In genomic region chr12:50482566-50482965, GRCh38 we compare ENCODE assay signal across 22 cellular contexts. TPM values are rescaled to one million over a fixed set of nuclear protein-coding genes. Genes with fewer than 3 reads are reported as not detected.
DNase-seq lines count a peak whose midpoint lies in the region; ATAC-seq and TF ChIP-seq lines count a peak whose summit lies in the region.
"Had no signal": no experiment of that assay in that cellular context is flagged by ENCODE, and none has a peak within 500 bp of the region (broad histone marks: within the 10 kb centered on the region; RNA-seq: fewer than 3 reads in every experiment).

No MANE protein-coding gene starts in this region.

- H3K4ac ChIP-seq in IMR-90 (ENCODE audit: low read depth, low read length): no peak overlapping the region

- H4K8ac ChIP-seq in IMR-90 (ENCODE audit: low read depth in 2 of 2, low read length in 2 of 2): no peak overlapping the region

- H3K9me3 ChIP-seq in IMR-90 (ENCODE audit: control insufficient read depth, insufficient read depth, low read length): no peaks in the 10 kb centered on the region
- H3K9me3 ChIP-seq: BE2C had no signal

- H3K4me3 ChIP-seq in IMR-90 (ENCODE audit: insufficient read depth, low read depth, low read length): no peak overlapping the region
- H3K4me3 ChIP-seq: GM12878, GM23248 had no signal

- H3K36me3 ChIP-seq in IMR-90 (ENCODE audit: control insufficient read depth, insufficient read depth, low read length): no peaks in the 10 kb centered on the region
- H3K36me3 ChIP-seq: BE2C had no signal

- ATAC-seq in IMR-90 (ENCODE audit: low read depth): no peak
- ATAC-seq: GM12878, Panc1 had no signal

- TF ChIP-seq POLR2A in IMR-90 (IDR thresholded peaks at IDR 0.05; ENCODE audit: low read depth, low read length): no peak

- no peak for TF ChIP-seq RAD21 in IMR-90 (IDR thresholded peaks at IDR 0.05; ENCODE audit: low read length)

- H3K79me1 ChIP-seq in IMR-90 (ENCODE audit: low read depth in 1 of 2, low read length in 2 of 2): no peaks in the 10 kb centered on the region

- BruUV-seq in IMR-90 (replicated peaks; lab: Mats Ljungman, UMichigan): no TSS peak

- no peaks in the 10 kb centered on the region for H3K4me1 ChIP-seq in IMR-90 (ENCODE audit: control insufficient read depth, insufficient read depth, low read length)
- H3K4me1 ChIP-seq: BE2C had no signal

- H3K27ac ChIP-seq in IMR-90 (ENCODE audit: insufficient read depth, low read length): no peak overlapping the region
- H3K27ac ChIP-seq: GM23248 had no signal

- POLR2A ChIA-PET in IMR-90 (lab: Charles Lee; ENCODE audit: unreplicated experiment): no interaction called here

- H2BK15ac ChIP-seq in IMR-90 (ENCODE audit: low read depth, low read length): no peak overlapping the region

- no peak overlapping the region for H2AK9ac ChIP-seq in IMR-90 (replicated peaks; ENCODE audit: low read depth, low read length, poor library complexity)

- H4K5ac ChIP-seq in IMR-90 (ENCODE audit: low read depth, low read length): no peak overlapping the region

- H3K27me3 Mint-ChIP-seq in activated CD4-positive, alpha-beta T cell treated with anti-CD3 and anti-CD28 coated beads, Interleukin-2, amount 10 ng/mL, durations not matched to agents 24 days and 14 days: no peaks in the 10 kb centered on the region

- no peaks in the 10 kb centered on the region for H4K20me1 ChIP-seq in IMR-90 (ENCODE audit: insufficient read depth, low read length)

- no peak for TF ChIP-seq CTCF in IMR-90 (conservative IDR thresholded peaks at IDR 0.05; ENCODE audit: low read depth, low read length)

- H2BK120ac ChIP-seq in IMR-90 (ENCODE audit: low read depth, low read length): no peak overlapping the region

- dilution Hi-C loops in IMR-90 (cut with HindIII; ENCODE audit: low sequenced_read_pairs, unreplicated experiment): no loop called here

- H3K4me2 ChIP-seq in IMR-90 (ENCODE audit: low read depth, low read length): no peak overlapping the region

- H2BK5ac ChIP-seq in IMR-90 (ENCODE audit: low read depth, low read length, poor library complexity, severe bottlenecking): no peak overlapping the region

- intact Hi-C loops in IMR-90 (cut with micrococcal nuclease) (no loop called here), posterior vena cava (cut with DNase I) (no loop called here)
- intact Hi-C loops in activated CD4-positive, alpha-beta T cell treated with anti-CD3 and anti-CD28 coated beads, Interleukin-2, amount 10 ng/mL, durations not matched to agents 24 days and 14 days (cut with micrococcal nuclease): no loop called here

- H3K9ac ChIP-seq in IMR-90 (ENCODE audit: low read depth, low read length): no peak overlapping the region
- H3K9ac ChIP-seq: GM23248 had no signal

- no peak overlapping the region for H4K91ac ChIP-seq in IMR-90 (ENCODE audit: insufficient read depth, low read depth, low read length)

- H3K18ac ChIP-seq in IMR-90 (ENCODE audit: low read depth, low read length): no peak overlapping the region

- in situ Hi-C loops in Caki2 (cut with HindIII; ENCODE audit: low pct_unique_long_range_greater_than_20kb, low sequenced_read_pairs): no loop called here
- in situ Hi-C loops in IMR-90 (cut with MboI; ENCODE audit: low sequenced_read_pairs): loop anchor here (25.0 kb wide), 1 partner anchor 505 kb away; no protein-coding TSS in a partner anchor

- no peaks in the 10 kb centered on the region for H3K4me1 Mint-ChIP-seq in activated CD4-positive, alpha-beta T cell treated with anti-CD3 and anti-CD28 coated beads, Interleukin-2, amount 10 ng/mL, durations not matched to agents 24 days and 14 days

- H3K27me3 ChIP-seq in IMR-90 (ENCODE audit: control insufficient read depth, insufficient read depth, low read length): no peaks in the 10 kb centered on the region
- H3K27me3 ChIP-seq: BE2C had no signal

- H3K36me3 Mint-ChIP-seq in activated CD4-positive, alpha-beta T cell treated with anti-CD3 and anti-CD28 coated beads, Interleukin-2, amount 10 ng/mL, durations not matched to agents 24 days and 14 days (ENCODE audit: low read depth): peaks cover 13% of the 10 kb centered on the region

- no peaks in the 10 kb centered on the region; the same call in 1 of the 2 replicates for H3K9me1 ChIP-seq in IMR-90 (ENCODE audit: insufficient read depth, low read length)

- no peak overlapping the region for H2BK20ac ChIP-seq in IMR-90 (ENCODE audit: low read depth, low read length)

- no peaks in the 10 kb centered on the region for H3K9me3 Mint-ChIP-seq in activated CD4-positive, alpha-beta T cell treated with anti-CD3 and anti-CD28 coated beads, Interleukin-2, amount 10 ng/mL, durations not matched to agents 24 days and 14 days
- H3K9me3 Mint-ChIP-seq: H9 had no signal

- no peak overlapping the region for H2AFZ ChIP-seq in IMR-90 (replicated peaks; ENCODE audit: low read length, poor library complexity)
- H2AFZ ChIP-seq: GM23248 had no signal

- H3K56ac ChIP-seq in IMR-90 (ENCODE audit: extremely low read depth, insufficient read depth, low read length): no peak overlapping the region

- CTCF ChIA-PET in IMR-90 (lab: Yijun Ruan, JAX): no interaction called here

- no peak overlapping the region for H3K23ac ChIP-seq in IMR-90 (ENCODE audit: low read depth, low read length)

- no CpG with 5 or more reads among the region's 4 CpGs for WGBS in IMR-90 (ENCODE audit: extremely low coverage in 2 of 2, insufficient read length in 1 of 2), 2 experiments

- H2AK5ac ChIP-seq in IMR-90 (ENCODE audit: low read depth, low read length): no peak overlapping the region

- DNase-seq in Caki2 (ENCODE audit: low read depth): peak; percentile 35
- DNase-seq in IMR-90: peak; percentile 29
- peak; percentile 11 for DNase-seq in amniotic epithelial cell (ENCODE audit: low read depth)
- peak; percentile 8 for DNase-seq in kidney glomerular epithelial cell (lab: John Stamatoyannopoulos, UW)
- no peak for DNase-seq in posterior vena cava (ENCODE audit: low spot score)
- no peak for DNase-seq in activated CD4-positive, alpha-beta T cell treated with anti-CD3 and anti-CD28 coated beads, Interleukin-2, amount 10 ng/mL, durations not matched to agents 24 days and 14 days
- no peak for DNase-seq in AG20443 (ENCODE audit: low spot score)
- DNase-seq in activated naive CD4-positive, alpha-beta T cell treated with Interleukin-2 at 50 U/mL for 16 hours: no peak
- DNase-seq: BE2C; DMS79; GM23248; H9; Kasumi-1; NCI-H1092 treated with DMSO at 0.1 percent for 48 hours; NCI-H1436 treated with DMSO at 0.1 percent for 48 hours; NCI-H2029 treated with DMSO at 0.1 percent for 48 hours; NCI-H226; NCI-H524; NCI-H774; NK-92 treated with Interleukin-12 subunit alpha and Interleukin-12 subunit beta, amount 100 ng/mL, for 24 hours had no signal

- H3K4me3 Mint-ChIP-seq in activated CD4-positive, alpha-beta T cell treated with anti-CD3 and anti-CD28 coated beads, Interleukin-2, amount 10 ng/mL, durations not matched to agents 24 days and 14 days: no peak overlapping the region
- H3K4me3 Mint-ChIP-seq: H9 had no signal

- no peak overlapping the region for H3K27ac Mint-ChIP-seq in activated CD4-positive, alpha-beta T cell treated with anti-CD3 and anti-CD28 coated beads, Interleukin-2, amount 10 ng/mL, durations not matched to agents 24 days and 14 days
- H3K27ac Mint-ChIP-seq: H9 had no signal

- no peak overlapping the region for H3K14ac ChIP-seq in IMR-90 (replicated peaks; ENCODE audit: low read depth, low read length)

TF ChIP-seq in IMR-90, 13 proteins besides CTCF, POLR2A, EP300 and RAD21:
- TF ChIP-seq RFX5 (IDR thresholded peaks at IDR 0.05; ENCODE audit: low read depth, low read length) (no peak), SMC3 (IDR thresholded peaks at IDR 0.05; ENCODE audit: low read depth, low read length) (no peak), BHLHE40 (IDR thresholded peaks at IDR 0.05; ENCODE audit: low read depth, low read length) (no peak), USF2 (IDR thresholded peaks at IDR 0.05; ENCODE audit: low read depth, low read length) (no peak), NFE2L2 (IDR thresholded peaks at IDR 0.05; ENCODE audit: low read depth, low read length) (no peak), MAZ (IDR thresholded peaks at IDR 0.05; ENCODE audit: borderline replicate concordance, low read depth, low read length) (no peak), CHD1 (IDR thresholded peaks at IDR 0.05; ENCODE audit: low read depth, low read length) (no peak), CEBPB (IDR thresholded peaks at IDR 0.05; ENCODE audit: low read depth, low read length) (no peak)

RNA-seq across cellular contexts. Expression of gene DIP2B, which starts 22.2 kb away (rescaled TPM):
- 3.6 and 4.7 TPM in 2 replicates for total RNA-seq in Caki2 (2014; rRNA removed; shearing (Covaris generic); ENCODE audit: low replicate concordance)
- total RNA-seq in IMR-90 (2012; rRNA removed) (12.9 and 13.9 TPM in 2 replicates), posterior vena cava (10 to 100 TPM; 13.7 to 14.0 TPM)
- polyA plus RNA-seq in IMR-90 (2012; rRNA removed): 6.8 and 7.7 TPM in 2 replicates
- 4.1 and 4.4 TPM in 2 replicates for polyA plus RNA-seq in IMR-90 (2012; cell fraction: cytosol; rRNA removed)
- polyA plus RNA-seq in IMR-90 (2012; cell fraction: nucleus; rRNA removed; ENCODE audit: low replicate concordance): 6.4 and 11.5 TPM in 2 replicates
- 26.4 and 29.4 TPM in 2 replicates for total RNA-seq in activated CD4-positive, alpha-beta T cell treated with anti-CD3 and anti-CD28 coated beads, Interleukin-2, amount 10 ng/mL, durations not matched to agents 24 days and 14 days

Comparison
In these comparisons a context has a peak if more than half of its experiments do, and no peak if none do; other contexts are left out.
1. DNase-seq: peak in Caki2 (single experiment), IMR-90 (single experiment), amniotic epithelial cell (single experiment) and kidney glomerular epithelial cell (single experiment); none in posterior vena cava (single experiment), activated CD4-positive, alpha-beta T cell treated with anti-CD3 and anti-CD28 coated beads, Interleukin-2, amount 10 ng/mL, durations not matched to agents 24 days and 14 days (single experiment), AG20443 (single experiment) and activated naive CD4-positive, alpha-beta T cell treated with Interleukin-2 at 50 U/mL for 16 hours (single experiment).